Comparison of ENCODE assay signal across 9 cellular contexts in the genomic region with DNA sequence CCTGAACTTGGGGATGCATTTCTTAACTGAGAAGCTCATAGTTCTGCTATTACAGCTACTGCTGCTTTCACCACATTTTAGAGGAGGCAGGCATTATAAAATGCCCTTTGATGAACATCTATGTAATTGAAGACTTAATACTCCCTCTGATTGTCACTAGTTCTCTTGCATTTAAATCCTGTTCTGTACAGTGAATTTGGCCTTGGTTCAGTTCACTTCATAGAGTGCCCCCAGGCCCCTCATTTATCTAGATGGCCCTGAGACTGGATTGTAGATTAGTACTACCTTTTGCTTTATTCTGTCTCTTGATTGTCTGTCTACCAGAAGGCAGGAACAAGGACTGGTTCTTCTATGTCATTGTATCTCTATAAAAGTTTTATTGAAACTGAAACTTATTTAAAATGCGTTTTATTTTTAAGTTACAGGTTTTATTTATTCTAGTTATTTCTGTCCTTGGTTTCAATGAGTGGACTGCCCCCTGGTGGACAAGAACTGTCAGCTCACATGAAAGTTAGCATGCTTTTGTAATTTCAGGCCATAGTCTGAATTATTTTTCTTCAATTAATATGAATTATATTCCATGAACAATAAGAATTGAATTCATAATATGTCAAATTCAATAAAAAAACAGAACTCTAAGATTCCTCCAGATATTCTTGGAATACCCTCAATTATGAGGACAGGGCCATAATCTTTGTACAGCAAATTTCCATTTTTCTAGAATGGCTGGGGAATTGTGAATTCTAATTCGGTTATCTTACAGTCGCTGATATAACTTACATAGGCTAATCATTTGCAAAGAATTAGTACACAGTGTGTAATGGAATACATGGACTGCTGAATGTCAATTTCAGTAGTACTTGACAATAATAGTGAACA. TPM values are rescaled to one million over a fixed set of nuclear protein-coding genes. Genes with fewer than 3 reads are reported as not detected.
A peak's percentile ranks its signal among the peaks of the same experiment; 100 is the strongest.
DNase-seq lines count a peak whose midpoint lies in the region; ATAC-seq and FAIRE-seq lines count a peak whose summit lies in the region.
"Had no signal": no experiment of that assay in that cellular context is flagged by ENCODE, and none has a peak within 500 bp of the region (broad histone marks: within the 10 kb centered on the region; RNA-seq: fewer than 3 reads in every experiment).

No MANE protein-coding gene starts in this region.

- H3K9me3 Mint-ChIP-seq in activated T-cell treated with anti-CD3 and anti-CD28 coated beads, Interleukin-2, amount 50 U/mL, for 24 hours, result no peaks in the 10 kb centered on the region
- H3K9me3 Mint-ChIP-seq in activated CD4-positive, alpha-beta T cell treated with anti-CD3 and anti-CD28 coated beads, Interleukin-2, amount 10 ng/mL, durations not matched to agents 7 days and 5 days, result no peaks in the 10 kb centered on the region
- H3K9me3 Mint-ChIP-seq: central memory CD8-positive, alpha-beta T cell had no signal

- POLR2A ChIA-PET in activated CD4-positive, alpha-beta T cell treated with anti-CD3 and anti-CD28 coated beads, Interleukin-2, amount 10 ng/mL, durations not matched to agents 7 days and 5 days (lab: Charles Lee), result no interaction called here

- CTCF ChIA-PET in activated CD4-positive, alpha-beta T cell treated with anti-CD3 and anti-CD28 coated beads, Interleukin-2, amount 10 ng/mL, durations not matched to agents 7 days and 5 days (lab: Charles Lee), result interaction anchor here (0.8 to 1.0 kb wide), 2 partner anchors 10 to 607 kb away, joined by 3 read pairs; no protein-coding TSS in a partner anchor

- H3K36me3 Mint-ChIP-seq in activated T-cell treated with anti-CD3 and anti-CD28 coated beads, Interleukin-2, amount 50 U/mL, for 24 hours (ENCODE audit: low read depth), result no peaks in the 10 kb centered on the region
- no peaks in the 10 kb centered on the region for H3K36me3 Mint-ChIP-seq in activated CD4-positive, alpha-beta T cell treated with anti-CD3 and anti-CD28 coated beads, Interleukin-2, amount 10 ng/mL, durations not matched to agents 7 days and 5 days (ENCODE audit: low read depth)

- no peak overlapping the region for H3K4me3 Mint-ChIP-seq in activated T-cell treated with anti-CD3 and anti-CD28 coated beads, Interleukin-2, amount 50 U/mL, for 24 hours
- no peak overlapping the region for H3K4me3 Mint-ChIP-seq in activated CD4-positive, alpha-beta T cell treated with anti-CD3 and anti-CD28 coated beads, Interleukin-2, amount 10 ng/mL, durations not matched to agents 7 days and 5 days
- H3K4me3 Mint-ChIP-seq: central memory CD8-positive, alpha-beta T cell had no signal

- DNase-seq in activated T-cell treated with anti-CD3 and anti-CD28 coated beads for 24 hours (ENCODE audit: low read depth) (peak; percentile 30), MV-4-11 (lab: John Stamatoyannopoulos, UW) (peak; percentile 12), frontal cortex (ENCODE audit: low spot score in 2 of 2) (peak in 1 of 2 donors; percentile 17), GOT3 (lab: John Stamatoyannopoulos, UW) (no peak)
- DNase-seq in activated T-cell treated with anti-CD3 and anti-CD28 coated beads, Interleukin-2, amount 50 U/mL, for 24 hours, result no peak
- peak; percentile 61 for DNase-seq in activated CD4-positive, alpha-beta T cell treated with anti-CD3 and anti-CD28 coated beads, Interleukin-2, amount 10 ng/mL, durations not matched to agents 7 days and 5 days
- DNase-seq in stimulated activated CD4-positive, alpha-beta T cell treated with anti-CD3 and anti-CD28 coated beads, Interleukin-2, amount 100 ng/mL, for 24 hours, result peak; percentile 53 to 61

- no peaks in the 10 kb centered on the region for H3K4me1 Mint-ChIP-seq in activated T-cell treated with anti-CD3 and anti-CD28 coated beads, Interleukin-2, amount 50 U/mL, for 24 hours (ENCODE audit: low read depth)
- peaks cover under 1% of the 10 kb centered on the region for H3K4me1 Mint-ChIP-seq in activated CD4-positive, alpha-beta T cell treated with anti-CD3 and anti-CD28 coated beads, Interleukin-2, amount 10 ng/mL, durations not matched to agents 7 days and 5 days
- H3K4me1 Mint-ChIP-seq: central memory CD8-positive, alpha-beta T cell had no signal

- H3K27ac Mint-ChIP-seq in activated T-cell treated with anti-CD3 and anti-CD28 coated beads, Interleukin-2, amount 50 U/mL, for 24 hours, result no peak overlapping the region
- no peak overlapping the region for H3K27ac Mint-ChIP-seq in activated CD4-positive, alpha-beta T cell treated with anti-CD3 and anti-CD28 coated beads, Interleukin-2, amount 10 ng/mL, durations not matched to agents 7 days and 5 days

- H3K27me3 Mint-ChIP-seq in activated T-cell treated with anti-CD3 and anti-CD28 coated beads, Interleukin-2, amount 50 U/mL, for 24 hours, result peaks cover 31% of the 10 kb centered on the region
- H3K27me3 Mint-ChIP-seq in activated CD4-positive, alpha-beta T cell treated with anti-CD3 and anti-CD28 coated beads, Interleukin-2, amount 10 ng/mL, durations not matched to agents 7 days and 5 days, result peaks cover 43% of the 10 kb centered on the region

- no peak for ATAC-seq in GM18909 (IDR thresholded peaks at IDR 0.05; ENCODE audit: poor library complexity, unreplicated experiment)

- peak; percentile 93 for FAIRE-seq in frontal cortex (lab: Jason Lieb, UNC)

RNA-seq across cellular contexts. Expression of gene TMEM33, which starts 47.2 kb away (rescaled TPM):
- 10 to 100 TPM; 54.4 to 65.6 TPM for total RNA-seq in activated CD4-positive, alpha-beta T cell treated with anti-CD3 and anti-CD28 coated beads, Interleukin-2, amount 10 ng/mL, durations not matched to agents 7 days and 5 days
- 56.3 TPM for total RNA-seq in frontal cortex

Comparison
In these comparisons a context has a peak if more than half of its experiments do, and no peak if none do; other contexts are left out.
1. DNase-seq: peak in activated T-cell treated with anti-CD3 and anti-CD28 coated beads for 24 hours (single experiment), MV-4-11 (single experiment), activated CD4-positive, alpha-beta T cell treated with anti-CD3 and anti-CD28 coated beads, Interleukin-2, amount 10 ng/mL, durations not matched to agents 7 days and 5 days (single experiment) and stimulated activated CD4-positive, alpha-beta T cell treated with anti-CD3 and anti-CD28 coated beads, Interleukin-2, amount 100 ng/mL, for 24 hours (2 of 2); none in activated T-cell treated with anti-CD3 and anti-CD28 coated beads, Interleukin-2, amount 50 U/mL, for 24 hours (single experiment) and GOT3 (single experiment).